ENCODE assay signal across 9 cellular contexts in the genomic region with DNA sequence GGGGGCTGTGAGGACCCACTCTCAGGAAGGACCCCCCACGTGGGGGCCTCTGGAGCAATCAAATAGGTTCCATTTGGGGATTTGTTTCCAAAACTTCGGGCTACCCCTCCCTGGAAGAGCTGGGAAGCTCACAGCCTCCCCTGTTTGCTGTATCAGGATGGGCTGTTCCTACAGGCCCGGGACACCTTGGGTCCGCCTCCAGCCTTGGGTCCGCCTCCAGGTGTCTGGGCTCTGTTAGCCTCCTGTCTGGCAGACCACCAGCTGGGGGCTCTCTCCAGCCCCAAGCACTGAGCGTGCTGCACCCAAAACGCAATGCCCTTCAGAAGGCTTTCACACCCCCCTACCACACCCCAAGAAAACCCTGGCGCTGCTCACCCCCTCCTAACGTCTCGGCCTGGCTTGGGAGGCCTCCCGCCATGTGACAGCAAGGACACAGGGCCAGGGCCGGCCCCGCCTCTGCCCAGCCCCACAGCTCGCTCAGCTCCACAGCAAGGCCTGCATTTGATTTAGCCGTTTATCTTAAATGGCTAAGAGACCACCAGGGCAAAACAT. TPM values are rescaled to one million over a fixed set of nuclear protein-coding genes. Genes with fewer than 3 reads are reported as not detected.
A peak's percentile ranks its signal among the peaks of the same experiment; 100 is the strongest.
DNase-seq lines count a peak whose midpoint lies in the region; ATAC-seq, FAIRE-seq and TF ChIP-seq lines count a peak whose summit lies in the region.
"Had no signal": no experiment of that assay in that cellular context is flagged by ENCODE, and none has a peak within 500 bp of the region (broad histone marks: within the 10 kb centered on the region; RNA-seq: fewer than 3 reads in every experiment).

No MANE protein-coding gene starts in this region.

- H3K27ac Mint-ChIP-seq in activated naive CD4-positive, alpha-beta T cell treated with anti-CD3 and anti-CD28 coated beads, Interleukin-2, amount 50 U/mL, for 72 hours, result peak overlapping the region; percentile 91 to 98

- H3K27ac ChIP-seq in keratinocyte (ENCODE audit: control insufficient read depth, insufficient read depth, low read length) (no peak overlapping the region), transverse colon (peak overlapping the region; percentile 10 to 47 (median 20))

- WGBS in transverse colon (ENCODE audit: low coverage in 1 of 2), 2 donors, result 50% methylated on average over 15 of the region's 15 CpGs; no CpG with 5 or more reads in 1 of the 2 donors

- peaks cover 17 to 41% of the 10 kb centered on the region in 2 donors for H3K36me3 Mint-ChIP-seq in activated naive CD4-positive, alpha-beta T cell treated with anti-CD3 and anti-CD28 coated beads, Interleukin-2, amount 50 U/mL, for 72 hours

- peak; percentile 34 for DNase-seq in activated naive CD4-positive, alpha-beta T cell treated with Interleukin-2 at 50 U/mL for 16 hours
- DNase-seq in activated naive CD4-positive, alpha-beta T cell (lab: John Stamatoyannopoulos, UW), result no peak
- peak in 1 of 2 donors; percentile 54 for DNase-seq in activated naive CD4-positive, alpha-beta T cell treated with anti-CD3 and anti-CD28 coated beads, Interleukin-2, amount 50 U/mL, for 72 hours (ENCODE audit: low spot score in 2 of 2)
- DNase-seq in keratinocyte (ENCODE audit: low read depth, low spot score), result no peak
- DNase-seq in transverse colon, result no peak
- DNase-seq in T1000 (lab: John Stamatoyannopoulos, UW), result no peak
- DNase-seq: amygdala had no signal

- no peak for TF ChIP-seq POLR2A in transverse colon (IDR thresholded peaks at IDR 0.05)

- no peak for TF ChIP-seq EP300 in transverse colon (IDR thresholded peaks at IDR 0.05; ENCODE audit: low read depth)

- H3K4me3 ChIP-seq in keratinocyte (ENCODE audit: control insufficient read depth in 2 of 3, extremely low read depth in 1 of 3, insufficient read depth in 2 of 3, low read depth in 1 of 3, low read length in 3 of 3) (no peak overlapping the region), transverse colon (no peak overlapping the region)

- H3K9me3 ChIP-seq in keratinocyte (ENCODE audit: control insufficient read depth, low read depth, low read length) (peaks cover 2% of the 10 kb centered on the region), transverse colon (no peaks in the 10 kb centered on the region)

- no peaks in the 10 kb centered on the region for H4K20me1 ChIP-seq in keratinocyte (ENCODE audit: control insufficient read depth, extremely low read depth, insufficient read depth, low read length)

- in situ Hi-C loops in transverse colon (cut with MboI; ENCODE audit: low pct_ligation_motif_present in 1 of 4, low pct_unique_long_range_greater_than_20kb in 1 of 4, low sequenced_read_pairs in 3 of 4), result no loop called here

- no peak for ATAC-seq in activated naive CD4-positive, alpha-beta T cell treated with anti-CD3 and anti-CD28 coated beads, Interleukin-2, amount 50 U/mL, for 72 hours
- no peak for ATAC-seq in HG02870 (IDR thresholded peaks at IDR 0.05; ENCODE audit: unreplicated experiment)
- ATAC-seq in HG03521 (IDR thresholded peaks at IDR 0.05; ENCODE audit: unreplicated experiment), result no peak

- no peak overlapping the region for H2AFZ ChIP-seq in keratinocyte (ENCODE audit: control insufficient read depth, low read length)

- intact Hi-C loops in transverse colon (cut with DNase I; ENCODE audit: low total_unique reads), result no loop called here

- no peaks in the 10 kb centered on the region for H3K27me3 ChIP-seq in keratinocyte (ENCODE audit: control insufficient read depth, extremely low read depth, insufficient read depth, low read length)
- H3K27me3 ChIP-seq in transverse colon, result peaks cover 10% of the 10 kb centered on the region

- peaks cover 93% of the 10 kb centered on the region for H3K79me2 ChIP-seq in keratinocyte (ENCODE audit: control insufficient read depth, insufficient read depth, low read length)

- no peaks in the 10 kb centered on the region for H3K9me3 Mint-ChIP-seq in activated naive CD4-positive, alpha-beta T cell treated with anti-CD3 and anti-CD28 coated beads, Interleukin-2, amount 50 U/mL, for 72 hours

- TF ChIP-seq CTCF in keratinocyte (optimal IDR thresholded peaks at IDR 0.05 in 1 of 3, IDR thresholded peaks at IDR 0.05 in 1 of 3, conservative IDR thresholded peaks at IDR 0.05 in 1 of 3; ENCODE audit: extremely low read depth in 1 of 3, insufficient read depth in 2 of 3, low read length in 3 of 3), result no peak
- TF ChIP-seq CTCF in transverse colon (IDR thresholded peaks at IDR 0.05), result no peak

- no peak overlapping the region for H3K9ac ChIP-seq in keratinocyte (ENCODE audit: control insufficient read depth, extremely low read depth, insufficient read depth, low read length)

- H3K4me1 ChIP-seq in keratinocyte (ENCODE audit: control insufficient read depth, extremely low read depth, insufficient read depth, low read length) (peaks cover 24% of the 10 kb centered on the region), transverse colon (peaks cover 0 to 21% (median 2%) of the 10 kb centered on the region in 4 donors)

- H3K36me3 ChIP-seq in keratinocyte (ENCODE audit: control insufficient read depth in 2 of 2, extremely low read depth in 1 of 2, insufficient read depth in 2 of 2, low read length in 2 of 2) (peaks cover 14% of the 10 kb centered on the region in 2 experiments), transverse colon (no peaks in the 10 kb centered on the region)

- peaks cover 3% of the 10 kb centered on the region for H3K9me1 ChIP-seq in keratinocyte (ENCODE audit: control insufficient read depth, extremely low read depth, insufficient read depth, low read length)

- FAIRE-seq in keratinocyte (lab: Jason Lieb, UNC), result peak; percentile 48

- no peak overlapping the region for H3K4me2 ChIP-seq in keratinocyte (ENCODE audit: control insufficient read depth, extremely low read depth, insufficient read depth, low read depth, low read length)

- dilution Hi-C loops in keratinocyte (cut with MboI; ENCODE audit: extremely low pct_ligation_motif_present, low sequenced_read_pairs), result no loop called here

RNA-seq across cellular contexts. Expression of gene BCL11B, which starts 40.1 kb away (rescaled TPM):
- total RNA-seq in activated naive CD4-positive, alpha-beta T cell treated with anti-CD3 and anti-CD28 coated beads, Interleukin-2, amount 50 U/mL, for 72 hours, result 10 to 100 TPM; 57.8 to 65.7 TPM
- 3.6 to 6.4 TPM (median 5.2 TPM) in 3 replicates for polyA plus RNA-seq in keratinocyte
- polyA plus RNA-seq in keratinocyte (2011; ENCODE audit: low read depth), result 2.3 TPM
- 2.6 and 3.0 TPM in 2 replicates for polyA plus RNA-seq in keratinocyte (2011; cell fraction: cytosol; rRNA removed)
- polyA plus RNA-seq in keratinocyte (2011; cell fraction: nucleus; rRNA removed), result 10.9 and 11.1 TPM in 2 replicates
- 3.9 and 7.8 TPM in 2 replicates for polyA plus RNA-seq in keratinocyte (2012; ENCODE audit: low replicate concordance)
- polyA minus RNA-seq in keratinocyte, result 6.5 to 9.3 TPM (median 8.7 TPM) in 3 replicates
- 9.4 TPM for polyA minus RNA-seq in keratinocyte (2011; cell fraction: cytosol; rRNA and poly(A)+ RNA removed)
- 17.1 and 20.4 TPM in 2 replicates for polyA minus RNA-seq in keratinocyte (2011; cell fraction: nucleus; rRNA and poly(A)+ RNA removed)
- 1 to 10 TPM in 3 of 4 donors, under 1 TPM in 1; 0.37 to 4.8 (median 3.7) TPM for total RNA-seq in transverse colon

Comparison
In these comparisons a context has a peak if more than half of its experiments do, and no peak if none do; other contexts are left out.
1. RNA of gene BCL11B, which starts 40.1 kb away (total RNA-seq): 57.8 to 65.7 TPM in activated naive CD4-positive, alpha-beta T cell treated with anti-CD3 and anti-CD28 coated beads, Interleukin-2, amount 50 U/mL, for 72 hours; 0.37 to 4.8 TPM in transverse colon; every median in the first group is over 10 times any median in the second.